Comparison of ENCODE assay signal across 8 cellular contexts in the genomic region with DNA sequence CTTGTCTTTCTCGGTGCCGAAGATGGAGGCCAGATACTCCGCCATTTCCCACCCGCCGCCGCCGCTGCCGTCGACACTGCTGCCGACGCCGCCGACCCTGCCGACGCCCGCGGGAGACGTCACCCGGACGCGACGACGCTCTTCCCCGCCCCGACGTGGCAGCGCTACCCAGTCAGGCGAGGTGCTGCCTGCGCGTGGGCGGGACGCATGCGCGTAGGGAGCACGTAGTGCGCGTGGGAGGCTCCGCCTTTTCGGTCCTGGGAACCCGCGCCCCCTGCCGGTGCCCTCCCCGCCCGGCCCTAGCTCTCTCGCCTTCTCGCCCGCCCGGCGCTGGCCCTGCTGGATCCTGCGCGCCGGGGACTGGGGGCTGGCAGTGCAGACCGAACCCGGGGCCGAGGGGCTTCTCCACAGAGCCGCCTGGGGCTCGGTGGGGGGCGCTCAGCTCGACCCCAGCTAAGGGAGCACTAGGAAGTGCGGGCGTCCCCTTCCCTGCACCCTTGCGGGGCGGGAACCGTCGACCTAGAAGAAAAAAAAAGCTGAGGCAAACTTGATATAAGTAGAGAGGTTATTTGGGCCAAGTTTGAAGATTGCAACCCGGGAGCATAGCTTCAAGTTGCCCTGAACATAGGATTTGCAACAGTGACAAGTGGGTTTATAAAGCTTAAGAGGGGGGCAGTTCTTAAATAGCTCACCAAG.
DNase-seq lines count a peak whose midpoint lies in the region; ATAC-seq and TF ChIP-seq lines count a peak whose summit lies in the region.
"Not testable (repeated sequence)": the region's sequence is repeated elsewhere in the genome, so short reads cannot be mapped to it uniquely, and the experiment has no call there.

No MANE protein-coding gene starts in this region.

- H3K9me3 Mint-ChIP-seq in progenitor cell of endocrine pancreas (ENCODE audit: low read depth) = not testable (repeated sequence)

- not testable (repeated sequence) for H3K9me3 ChIP-seq in aorta (ENCODE audit: control insufficient read depth, low read length)

- not testable (repeated sequence) for H3K27me3 Mint-ChIP-seq in progenitor cell of endocrine pancreas

- TF ChIP-seq CTCF in progenitor cell of endocrine pancreas (IDR thresholded peaks at IDR 0.05; ENCODE audit: unreplicated experiment) = not testable (repeated sequence)

- ATAC-seq in GM18873 (IDR thresholded peaks at IDR 0.05; ENCODE audit: low FRiP score, unreplicated experiment) (peak; percentile 69), GM21786 (IDR thresholded peaks at IDR 0.05; ENCODE audit: unreplicated experiment) (peak; percentile 72), HG03108 (IDR thresholded peaks at IDR 0.05; ENCODE audit: unreplicated experiment) (peak; percentile 58), left cardiac atrium (peak; percentile 97 to 99), aorta (ENCODE audit: low FRiP score) (peak; percentile 100)

- H3K4me1 ChIP-seq in aorta (ENCODE audit: control insufficient read depth in 1 of 2, insufficient read depth in 2 of 2, low read length in 2 of 2) = not testable (repeated sequence)

- not testable (repeated sequence) for H3K36me3 Mint-ChIP-seq in progenitor cell of endocrine pancreas (ENCODE audit: insufficient read depth)

- DNase-seq in T-helper 2 cell = peak in 3 of 5 experiments; percentile 42 to 65 (median 43)
- peak; percentile 58 for DNase-seq in activated effector memory CD4-positive, alpha-beta T cell treated with Interleukin-2 at 50 U/mL for 16 hours
- peak; percentile 77 for DNase-seq in left cardiac atrium
- peak; percentile 15 for DNase-seq in progenitor cell of endocrine pancreas (ENCODE audit: low spot score, unreplicated experiment)
- peak in 1 of 2 donors; percentile 91 for DNase-seq in aorta

- not testable (repeated sequence) for H3K27ac Mint-ChIP-seq in progenitor cell of endocrine pancreas

- not testable (repeated sequence) for H3K36me3 ChIP-seq in aorta (ENCODE audit: control insufficient read depth in 1 of 2, insufficient read depth in 2 of 2, low read length in 1 of 2)

- H3K4me1 Mint-ChIP-seq in progenitor cell of endocrine pancreas (ENCODE audit: low read depth) = not testable (repeated sequence)

- H3K27ac ChIP-seq in aorta (ENCODE audit: low read depth in 1 of 2, low read length in 2 of 2) = not testable (repeated sequence)

- intact Hi-C loops in left cardiac atrium (cut with DNase I); aorta (cut with DNase I): not testable (repeated sequence)

- H3K27me3 ChIP-seq in aorta (ENCODE audit: control insufficient read depth in 1 of 2, insufficient read depth in 2 of 2, low read length in 1 of 2) = not testable (repeated sequence)

- 1 to 17% methylated on average over 11 to 28 of the region's 66 CpGs for WGBS in aorta, 2 donors

- H3K4me3 Mint-ChIP-seq in progenitor cell of endocrine pancreas (ENCODE audit: low read depth) = not testable (repeated sequence)

- not testable (repeated sequence) for H3K4me3 ChIP-seq in aorta (ENCODE audit: low read length in 2 of 2)
